16 cellular contexts compared by ENCODE assay signal in genomic region chr6:157124855-157125254, GRCh38.
A peak's percentile ranks its signal among the peaks of the same experiment; 100 is the strongest.
DNase-seq lines count a peak whose midpoint lies in the region; ATAC-seq, FAIRE-seq and TF ChIP-seq lines count a peak whose summit lies in the region.
"Had no signal": no experiment of that assay in that cellular context is flagged by ENCODE, and none has a peak within 500 bp of the region (broad histone marks: within the 10 kb centered on the region; RNA-seq: fewer than 3 reads in every experiment).

No MANE protein-coding gene starts in this region.

- peaks cover 4% of the 10 kb centered on the region for H3K27me3 Mint-ChIP-seq in GM23338 (ENCODE audit: insufficient read depth, low read depth, poor library complexity)
- no peaks in the 10 kb centered on the region for H3K27me3 Mint-ChIP-seq in mesothelial cell of epicardium (ENCODE audit: low read depth)
- H3K27me3 Mint-ChIP-seq: B cell; CD4-positive, alpha-beta T cell had no signal

- ATAC-seq in GM23338 = no peak
- ATAC-seq: HCT116 had no signal

- peaks cover 5% of the 10 kb centered on the region; the same call in 1 of the 2 replicates for H4K20me1 ChIP-seq in GM23338 (replicated peaks; ENCODE audit: insufficient read depth)

- H2BK12ac ChIP-seq in trophoblast cell (ENCODE audit: low read length) = no peak overlapping the region

- WGBS in trophoblast cell (ENCODE audit: extremely low coverage, insufficient coverage, insufficient read length) = no CpG with 5 or more reads among the region's 5 CpGs

- H3K9me2 ChIP-seq in GM23338 (ENCODE audit: insufficient read depth) = no peaks in the 10 kb centered on the region

- H3K14ac ChIP-seq in trophoblast cell (ENCODE audit: low read length) = no peak overlapping the region

- H3K4ac ChIP-seq in trophoblast cell (ENCODE audit: low read depth, low read length) = no peak overlapping the region

- peak overlapping the region; percentile 12 for H2BK5ac ChIP-seq in trophoblast cell (ENCODE audit: low read depth, low read length, poor library complexity)

- DNase-seq in GM23338 (ENCODE audit: low spot score) (no peak), bronchial epithelial cell (ENCODE audit: low read depth) (peak; percentile 21), mesothelial cell of epicardium (ENCODE audit: low spot score in 2 of 2, unreplicated experiment in 2 of 2) (no peak), trophoblast cell (peak in 1 of 2 donors; percentile 23), NK-92 (lab: John Stamatoyannopoulos, UW; ENCODE audit: unreplicated experiment) (no peak), NCI-H524 treated with DMSO at 0.1 percent for 48 hours (lab: John Stamatoyannopoulos, UW) (no peak), NOMO-1 (lab: John Stamatoyannopoulos, UW; ENCODE audit: unreplicated experiment in 2 of 2) (no peak), NCI-H2196 (lab: John Stamatoyannopoulos, UW; ENCODE audit: unreplicated experiment) (no peak)
- DNase-seq: CD4-positive, alpha-beta T cell; DMS79; GDM1 had no signal

- peak overlapping the region; percentile 25 for H4K91ac ChIP-seq in trophoblast cell (ENCODE audit: low read depth, low read length)

- H3K36me3 Mint-ChIP-seq in GM23338 (ENCODE audit: low read depth) = no peaks in the 10 kb centered on the region
- H3K36me3 Mint-ChIP-seq in mesothelial cell of epicardium = no peaks in the 10 kb centered on the region

- H3K4me3 Mint-ChIP-seq in GM23338 (no peak overlapping the region), mesothelial cell of epicardium (no peak overlapping the region)
- H3K4me3 Mint-ChIP-seq: B cell; CD4-positive, alpha-beta T cell had no signal

- H3K4me3 ChIP-seq in GM23338 (no peak overlapping the region), bronchial epithelial cell (ENCODE audit: low read depth, low read length) (no peak overlapping the region), trophoblast cell (ENCODE audit: low read depth, low read length) (no peak overlapping the region)

- H3K4me1 Mint-ChIP-seq in GM23338 (peaks cover 16% of the 10 kb centered on the region; the same call in 2 of the 3 replicates), mesothelial cell of epicardium (peaks cover 42% of the 10 kb centered on the region)

- H3K79me1 ChIP-seq in trophoblast cell (ENCODE audit: low read length) = peaks cover 15% of the 10 kb centered on the region

- H3K4me1 ChIP-seq in GM23338 (ENCODE audit: insufficient read depth) = no peaks in the 10 kb centered on the region
- H3K4me1 ChIP-seq in trophoblast cell (ENCODE audit: control insufficient read depth in 1 of 2, insufficient read depth in 2 of 2, low read length in 2 of 2) = peaks cover 14 to 18% of the 10 kb centered on the region in 2 experiments

- H3K4me2 ChIP-seq in GM23338 = no peak overlapping the region
- H3K4me2 ChIP-seq in trophoblast cell (ENCODE audit: low read length) = no peak overlapping the region

- no peak overlapping the region for H3K23ac ChIP-seq in trophoblast cell (ENCODE audit: low read length)

- no peak overlapping the region for H2AFZ ChIP-seq in GM23338
- H2AFZ ChIP-seq in trophoblast cell (ENCODE audit: insufficient read depth, low read length, poor library complexity) = no peak overlapping the region

- H3K27ac Mint-ChIP-seq in GM23338 = peak overlapping the region; percentile 40; the same call in 1 of the 2 replicates
- H3K27ac Mint-ChIP-seq in mesothelial cell of epicardium = peak overlapping the region; percentile 92
- H3K27ac Mint-ChIP-seq: CD4-positive, alpha-beta T cell had no signal

- H2AK5ac ChIP-seq in trophoblast cell (ENCODE audit: low read length) = no peak overlapping the region

- H3K79me2 ChIP-seq in GM23338 (replicated peaks; ENCODE audit: insufficient read depth) (no peaks in the 10 kb centered on the region), trophoblast cell (ENCODE audit: control insufficient read depth, insufficient read depth, low read length, poor library complexity) (no peaks in the 10 kb centered on the region)

- no peak for TF ChIP-seq CTCF in GM23338 (conservative IDR thresholded peaks at IDR 0.05; ENCODE audit: low read depth in 2 of 2)
- no peak for TF ChIP-seq CTCF in bronchial epithelial cell (IDR thresholded peaks at IDR 0.05; ENCODE audit: insufficient read depth, low read length, severe bottlenecking)
- TF ChIP-seq CTCF in mesothelial cell of epicardium (IDR thresholded peaks at IDR 0.05; ENCODE audit: unreplicated experiment) = no peak

- H3K27me3 ChIP-seq in GM23338 (ENCODE audit: insufficient read depth) (no peaks in the 10 kb centered on the region), bronchial epithelial cell (ENCODE audit: control insufficient read depth, insufficient read depth, low read length) (no peaks in the 10 kb centered on the region), trophoblast cell (ENCODE audit: insufficient read depth, low read length) (no peaks in the 10 kb centered on the region)

- no peaks in the 10 kb centered on the region for H3F3A ChIP-seq in GM23338 (replicated peaks; ENCODE audit: low read depth)

- H3K9me3 ChIP-seq in trophoblast cell (ENCODE audit: insufficient read depth, low read depth, low read length) = no peaks in the 10 kb centered on the region

- peak overlapping the region; percentile 3 for H3K18ac ChIP-seq in trophoblast cell (ENCODE audit: low read length)

- H3K36me3 ChIP-seq in GM23338 (ENCODE audit: insufficient read depth) = no peaks in the 10 kb centered on the region
- peaks cover 1% of the 10 kb centered on the region for H3K36me3 ChIP-seq in bronchial epithelial cell (ENCODE audit: control insufficient read depth, insufficient read depth, low read length)
- H3K36me3 ChIP-seq in trophoblast cell (ENCODE audit: control insufficient read depth in 1 of 2, insufficient read depth in 2 of 2, low read length in 2 of 2) = peaks cover 2 to 4% of the 10 kb centered on the region in 2 experiments

- H3K9me3 Mint-ChIP-seq in GM23338 = no peaks in the 10 kb centered on the region
- no peaks in the 10 kb centered on the region for H3K9me3 Mint-ChIP-seq in mesothelial cell of epicardium
- H3K9me3 Mint-ChIP-seq: CD4-positive, alpha-beta T cell had no signal

- no peak overlapping the region for H4K8ac ChIP-seq in trophoblast cell (ENCODE audit: low read depth, low read length)

- H3K9ac ChIP-seq in trophoblast cell (ENCODE audit: low read length) = no peak overlapping the region

- FAIRE-seq in bronchial epithelial cell (lab: Jason Lieb, UNC) = no peak
- FAIRE-seq: A204.1, GM12892 had no signal

- H3K27ac ChIP-seq in GM23338 (ENCODE audit: low read depth) (0 out of 2 replicates have a peak overlapping the region, but pooled peaks have one; percentile 11), trophoblast cell (ENCODE audit: low read depth, low read length) (peak overlapping the region; percentile 98)
- H3K27ac ChIP-seq: HL-60 had no signal

- H4K12ac ChIP-seq in trophoblast cell (ENCODE audit: low read depth, low read length) = no peak overlapping the region

- H2BK120ac ChIP-seq in trophoblast cell (ENCODE audit: insufficient read depth, low read length, poor library complexity) = peak overlapping the region; percentile 5

TF ChIP-seq in GM23338, 12 proteins besides CTCF, POLR2A, EP300 and RAD21:
- TF ChIP-seq ETS1 (IDR thresholded peaks at IDR 0.05) (no peak), NANOG (IDR thresholded peaks at IDR 0.05; ENCODE audit: borderline replicate concordance) (no peak), POLR2AphosphoS5 (IDR thresholded peaks at IDR 0.05; ENCODE audit: low read depth) (no peak), STAT1 (IDR thresholded peaks at IDR 0.05; ENCODE audit: unreplicated experiment) (no peak), JUNB (IDR thresholded peaks at IDR 0.05; ENCODE audit: unreplicated experiment) (no peak)
